ENCODE assay signal across 1 cellular context in genomic region chr19:38425222-38425809, GRCh38.
A peak's percentile ranks its signal among the peaks of the same experiment; 100 is the strongest.
TF ChIP-seq lines count a peak whose summit lies in the region.

No MANE protein-coding gene starts in this region.

TF ChIP-seq in H1, 55 proteins besides CTCF, POLR2A, EP300 and RAD21:
- TF ChIP-seq SIRT6 (IDR thresholded peaks at IDR 0.05; ENCODE audit: low read length) (no peak), CBX8 (IDR thresholded peaks at IDR 0.05; ENCODE audit: borderline replicate concordance, low read depth, low read length) (no peak), TAF7 (optimal IDR thresholded peaks at IDR 0.05; ENCODE audit: borderline replicate concordance, low read depth, low read length) (no peak), RBBP5 (IDR thresholded peaks at IDR 0.05; ENCODE audit: borderline replicate concordance, low read depth, low read length) (no peak), KDM1A (IDR thresholded peaks at IDR 0.05; ENCODE audit: borderline replicate concordance, low read length) (peak; percentile 70; the same call in 1 of the 2 replicates), SP1 (IDR thresholded peaks at IDR 0.05; ENCODE audit: low read depth, low read length) (no peak), TAF1 (IDR thresholded peaks at IDR 0.05; ENCODE audit: low read depth, low read length) (no peak), SP4 (IDR thresholded peaks at IDR 0.05; ENCODE audit: low read length) (no peak)
